In the genomic region with DNA sequence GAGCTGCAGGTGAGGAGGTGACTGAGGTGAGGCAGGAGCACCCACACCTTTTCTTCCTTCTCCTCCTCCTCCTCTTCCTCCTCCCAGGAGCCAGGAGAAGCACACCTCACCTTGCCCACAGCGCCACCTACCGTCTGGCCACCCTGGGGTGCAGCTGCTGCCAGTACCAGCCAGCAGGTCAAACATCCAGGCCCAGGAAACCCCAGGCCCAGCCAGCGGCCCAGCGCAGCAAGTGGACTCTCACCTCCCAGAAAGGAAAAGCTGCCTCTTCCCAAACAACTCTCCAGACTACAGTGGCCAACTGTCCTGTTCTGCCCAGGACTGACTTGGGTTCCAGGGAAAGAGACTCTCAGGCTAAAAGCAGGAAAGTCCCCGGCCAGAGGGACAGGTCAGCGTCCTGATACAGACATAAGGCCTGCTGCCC, we compare ENCODE assay signal across 2 cellular contexts.
TF ChIP-seq lines count a peak whose summit lies in the region.

No MANE protein-coding gene starts in this region.

TF ChIP-seq in IMR-90, 13 proteins besides CTCF, POLR2A, EP300 and RAD21:
- TF ChIP-seq RFX5 (IDR thresholded peaks at IDR 0.05; ENCODE audit: low read depth, low read length) (no peak), SMC3 (IDR thresholded peaks at IDR 0.05; ENCODE audit: low read depth, low read length) (peak; percentile 78), RCOR1 (IDR thresholded peaks at IDR 0.05; ENCODE audit: insufficient replicate concordance, low read length) (no peak), NFE2L2 (IDR thresholded peaks at IDR 0.05; ENCODE audit: low read depth, low read length) (no peak), CEBPB (IDR thresholded peaks at IDR 0.05; ENCODE audit: low read depth, low read length) (no peak)

TF ChIP-seq in K562, 482 proteins besides CTCF, POLR2A, EP300 and RAD21:
- TF ChIP-seq, protein P1, sequence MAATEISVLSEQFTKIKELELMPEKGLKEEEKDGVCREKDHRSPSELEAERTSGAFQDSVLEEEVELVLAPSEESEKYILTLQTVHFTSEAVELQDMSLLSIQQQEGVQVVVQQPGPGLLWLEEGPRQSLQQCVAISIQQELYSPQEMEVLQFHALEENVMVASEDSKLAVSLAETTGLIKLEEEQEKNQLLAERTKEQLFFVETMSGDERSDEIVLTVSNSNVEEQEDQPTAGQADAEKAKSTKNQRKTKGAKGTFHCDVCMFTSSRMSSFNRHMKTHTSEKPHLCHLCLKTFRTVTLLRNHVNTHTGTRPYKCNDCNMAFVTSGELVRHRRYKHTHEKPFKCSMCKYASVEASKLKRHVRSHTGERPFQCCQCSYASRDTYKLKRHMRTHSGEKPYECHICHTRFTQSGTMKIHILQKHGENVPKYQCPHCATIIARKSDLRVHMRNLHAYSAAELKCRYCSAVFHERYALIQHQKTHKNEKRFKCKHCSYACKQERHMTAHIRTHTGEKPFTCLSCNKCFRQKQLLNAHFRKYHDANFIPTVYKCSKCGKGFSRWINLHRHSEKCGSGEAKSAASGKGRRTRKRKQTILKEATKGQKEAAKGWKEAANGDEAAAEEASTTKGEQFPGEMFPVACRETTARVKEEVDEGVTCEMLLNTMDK (IDR thresholded peaks at IDR 0.05; ENCODE audit: borderline replicate concordance, insufficient read depth, low read depth, low read length, poor library complexity, severe bottlenecking), result peak; percentile 41
- TF ChIP-seq PTRF (tag; IDR thresholded peaks at IDR 0.05) (no peak), SUPT5H (IDR thresholded peaks at IDR 0.05) (no peak), ZFPM2 (CRISPR knock-in tag; IDR thresholded peaks at IDR 0.05) (no peak), CTBP1 (IDR thresholded peaks at IDR 0.05; ENCODE audit: borderline replicate concordance) (peak; percentile 28; the same call in 1 of the 2 replicates), ZBTB8A (IDR thresholded peaks at IDR 0.05; ENCODE audit: partially characterized antibody) (no peak), SMC3 (conservative IDR thresholded peaks at IDR 0.05; ENCODE audit: insufficient read depth, low read depth, low read length) (peak; percentile 60), ZKSCAN3 (CRISPR knock-in tag; IDR thresholded peaks at IDR 0.05) (no peak), CREM (IDR thresholded peaks at IDR 0.05; ENCODE audit: low read depth) (0 out of 2 replicates have a peak, but pooled peaks have one; percentile 18), KLF1 (tag; IDR thresholded peaks at IDR 0.05) (no peak), ZNF263 (CRISPR knock-in tag; IDR thresholded peaks at IDR 0.05; ENCODE audit: borderline replicate concordance) (peak; percentile 94), CCAR2 (IDR thresholded peaks at IDR 0.05; ENCODE audit: low read depth, low read length) (no peak), MXI1 (IDR thresholded peaks at IDR 0.05; ENCODE audit: low read depth, low read length) (no peak), STAG1 (CRISPR knock-in tag; IDR thresholded peaks at IDR 0.05; ENCODE audit: borderline replicate concordance) (peak; percentile 34; the same call in 1 of the 2 replicates), NFRKB (IDR thresholded peaks at IDR 0.05; ENCODE audit: low read depth) (no peak), ESRRA (IDR thresholded peaks at IDR 0.05; ENCODE audit: borderline replicate concordance, low read depth) (no peak), CHD2 (IDR thresholded peaks at IDR 0.05; ENCODE audit: low read depth, low read length) (no peak)
- TF ChIP-seq, protein P2, sequence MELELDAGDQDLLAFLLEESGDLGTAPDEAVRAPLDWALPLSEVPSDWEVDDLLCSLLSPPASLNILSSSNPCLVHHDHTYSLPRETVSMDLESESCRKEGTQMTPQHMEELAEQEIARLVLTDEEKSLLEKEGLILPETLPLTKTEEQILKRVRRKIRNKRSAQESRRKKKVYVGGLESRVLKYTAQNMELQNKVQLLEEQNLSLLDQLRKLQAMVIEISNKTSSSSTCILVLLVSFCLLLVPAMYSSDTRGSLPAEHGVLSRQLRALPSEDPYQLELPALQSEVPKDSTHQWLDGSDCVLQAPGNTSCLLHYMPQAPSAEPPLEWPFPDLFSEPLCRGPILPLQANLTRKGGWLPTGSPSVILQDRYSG (tag; conservative IDR thresholded peaks at IDR 0.05; ENCODE audit: low read depth), result no peak
- TF ChIP-seq, protein P3, sequence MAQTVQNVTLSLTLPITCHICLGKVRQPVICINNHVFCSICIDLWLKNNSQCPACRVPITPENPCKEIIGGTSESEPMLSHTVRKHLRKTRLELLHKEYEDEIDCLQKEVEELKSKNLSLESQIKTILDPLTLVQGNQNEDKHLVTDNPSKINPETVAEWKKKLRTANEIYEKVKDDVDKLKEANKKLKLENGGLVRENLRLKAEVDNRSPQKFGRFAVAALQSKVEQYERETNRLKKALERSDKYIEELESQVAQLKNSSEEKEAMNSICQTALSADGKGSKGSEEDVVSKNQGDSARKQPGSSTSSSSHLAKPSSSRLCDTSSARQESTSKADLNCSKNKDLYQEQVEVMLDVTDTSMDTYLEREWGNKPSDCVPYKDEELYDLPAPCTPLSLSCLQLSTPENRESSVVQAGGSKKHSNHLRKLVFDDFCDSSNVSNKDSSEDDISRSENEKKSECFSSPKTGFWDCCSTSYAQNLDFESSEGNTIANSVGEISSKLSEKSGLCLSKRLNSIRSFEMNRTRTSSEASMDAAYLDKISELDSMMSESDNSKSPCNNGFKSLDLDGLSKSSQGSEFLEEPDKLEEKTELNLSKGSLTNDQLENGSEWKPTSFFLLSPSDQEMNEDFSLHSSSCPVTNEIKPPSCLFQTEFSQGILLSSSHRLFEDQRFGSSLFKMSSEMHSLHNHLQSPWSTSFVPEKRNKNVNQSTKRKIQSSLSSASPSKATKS (CRISPR knock-in tag; IDR thresholded peaks at IDR 0.05), result no peak
- TF ChIP-seq, protein P4, sequence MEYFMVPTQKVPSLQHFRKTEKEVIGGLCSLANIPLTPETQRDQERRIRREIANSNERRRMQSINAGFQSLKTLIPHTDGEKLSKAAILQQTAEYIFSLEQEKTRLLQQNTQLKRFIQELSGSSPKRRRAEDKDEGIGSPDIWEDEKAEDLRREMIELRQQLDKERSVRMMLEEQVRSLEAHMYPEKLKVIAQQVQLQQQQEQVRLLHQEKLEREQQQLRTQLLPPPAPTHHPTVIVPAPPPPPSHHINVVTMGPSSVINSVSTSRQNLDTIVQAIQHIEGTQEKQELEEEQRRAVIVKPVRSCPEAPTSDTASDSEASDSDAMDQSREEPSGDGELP (CRISPR knock-in tag; IDR thresholded peaks at IDR 0.05; ENCODE audit: borderline replicate concordance), result peak; percentile 50; the same call in 1 of the 2 replicates
- TF ChIP-seq, protein P5, sequence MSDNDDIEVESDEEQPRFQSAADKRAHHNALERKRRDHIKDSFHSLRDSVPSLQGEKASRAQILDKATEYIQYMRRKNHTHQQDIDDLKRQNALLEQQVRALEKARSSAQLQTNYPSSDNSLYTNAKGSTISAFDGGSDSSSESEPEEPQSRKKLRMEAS (CRISPR knock-in tag; IDR thresholded peaks at IDR 0.05), result 0 out of 2 replicates have a peak, but pooled peaks have one; percentile 12
- TF ChIP-seq, protein P6, sequence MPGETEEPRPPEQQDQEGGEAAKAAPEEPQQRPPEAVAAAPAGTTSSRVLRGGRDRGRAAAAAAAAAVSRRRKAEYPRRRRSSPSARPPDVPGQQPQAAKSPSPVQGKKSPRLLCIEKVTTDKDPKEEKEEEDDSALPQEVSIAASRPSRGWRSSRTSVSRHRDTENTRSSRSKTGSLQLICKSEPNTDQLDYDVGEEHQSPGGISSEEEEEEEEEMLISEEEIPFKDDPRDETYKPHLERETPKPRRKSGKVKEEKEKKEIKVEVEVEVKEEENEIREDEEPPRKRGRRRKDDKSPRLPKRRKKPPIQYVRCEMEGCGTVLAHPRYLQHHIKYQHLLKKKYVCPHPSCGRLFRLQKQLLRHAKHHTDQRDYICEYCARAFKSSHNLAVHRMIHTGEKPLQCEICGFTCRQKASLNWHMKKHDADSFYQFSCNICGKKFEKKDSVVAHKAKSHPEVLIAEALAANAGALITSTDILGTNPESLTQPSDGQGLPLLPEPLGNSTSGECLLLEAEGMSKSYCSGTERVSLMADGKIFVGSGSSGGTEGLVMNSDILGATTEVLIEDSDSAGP (CRISPR knock-in tag; IDR thresholded peaks at IDR 0.05), result no peak
